In genomic region chr5:143106175-143106574, GRCh38 we compare ENCODE assay signal across 8 cellular contexts.
DNase-seq lines count a peak whose midpoint lies in the region; ATAC-seq, FAIRE-seq and TF ChIP-seq lines count a peak whose summit lies in the region.

No MANE protein-coding gene starts in this region.

- TF ChIP-seq POLR2A in endothelial cell of umbilical vein (IDR thresholded peaks at IDR 0.05; ENCODE audit: low read depth, low read length) (no peak), ovary (IDR thresholded peaks at IDR 0.05) (no peak)

- TF ChIP-seq EP300 in ovary (IDR thresholded peaks at IDR 0.05) = no peak

- ATAC-seq in GM21515 (IDR thresholded peaks at IDR 0.05; ENCODE audit: unreplicated experiment) = no peak

- no peaks in the 10 kb centered on the region for H3K9me3 ChIP-seq in endothelial cell of umbilical vein (replicated peaks; ENCODE audit: control insufficient read depth, insufficient read depth, low read length)
- no peaks in the 10 kb centered on the region for H3K9me3 ChIP-seq in ovary

- no peak overlapping the region for H3K9ac ChIP-seq in endothelial cell of umbilical vein (replicated peaks; ENCODE audit: extremely low read depth, insufficient read depth, low read length)

- H3K27ac ChIP-seq in endothelial cell of umbilical vein (ENCODE audit: insufficient read depth, low read depth, low read length) (no peak overlapping the region), ovary (no peak overlapping the region)

- intact Hi-C loops in endothelial cell of umbilical vein (cut with micrococcal nuclease) = loop anchor here (1.0 kb wide), 2 partner anchors 298 to 719 kb away; no protein-coding TSS in a partner anchor
- intact Hi-C loops in ovary (cut with DNase I) = no loop called here
- intact Hi-C loops in posterior vena cava (cut with DNase I) = no loop called here

- H3K4me2 ChIP-seq in endothelial cell of umbilical vein (ENCODE audit: insufficient read depth, low read length) = no peak overlapping the region

- H3K79me2 ChIP-seq in endothelial cell of umbilical vein (ENCODE audit: control insufficient read depth, insufficient read depth, low read length) = no peaks in the 10 kb centered on the region

- no peak for FAIRE-seq in endothelial cell of umbilical vein (lab: Jason Lieb, UNC)

- dilution Hi-C loops in endothelial cell of umbilical vein (cut with MboI; ENCODE audit: extremely low pct_ligation_motif_present, low sequenced_read_pairs) = no loop called here

- POLR2A ChIA-PET in endothelial cell of umbilical vein (lab: Charles Lee) = no interaction called here

- 74 to 80% (median 78%) methylated on average over 6 of the region's 6 CpGs for WGBS in ovary, 3 donors

- no peak overlapping the region for H2AFZ ChIP-seq in endothelial cell of umbilical vein (ENCODE audit: low read depth, low read length)

- H3K27me3 ChIP-seq in endothelial cell of umbilical vein (ENCODE audit: control insufficient read depth in 2 of 2, insufficient read depth in 2 of 2, low read length in 2 of 2) = no peaks in the 10 kb centered on the region
- no peaks in the 10 kb centered on the region for H3K27me3 ChIP-seq in ovary

- CTCF ChIA-PET in endothelial cell of umbilical vein (lab: Charles Lee) = interaction anchor here (0.7 to 2.1 kb wide), 10 partner anchors 20 to 1035 kb away, joined by 3 to 19 read pairs (median 4); partner anchors contain the start of gene NR3C1

- H4K20me1 ChIP-seq in endothelial cell of umbilical vein (replicated peaks; ENCODE audit: control insufficient read depth, extremely low read depth, insufficient read depth, low read length) = no peaks in the 10 kb centered on the region

- no peaks in the 10 kb centered on the region for H3K36me3 ChIP-seq in endothelial cell of umbilical vein (ENCODE audit: control insufficient read depth in 2 of 2, extremely low read depth in 1 of 2, insufficient read depth in 2 of 2, low read length in 2 of 2)
- no peaks in the 10 kb centered on the region for H3K36me3 ChIP-seq in ovary

- H3K4me1 ChIP-seq in endothelial cell of umbilical vein (ENCODE audit: control insufficient read depth, extremely low read depth, insufficient read depth, low read length) (no peaks in the 10 kb centered on the region), ovary (ENCODE audit: insufficient read depth) (no peaks in the 10 kb centered on the region)

- DNase-seq in NCI-H226 = peak; percentile 65
- DNase-seq in endothelial cell of umbilical vein (ENCODE audit: low read depth, low spot score) = peak; percentile 79
- DNase-seq in ovary = peak in 4 of 5 donors; percentile 18 to 40 (median 36)
- DNase-seq in posterior vena cava (ENCODE audit: low spot score) = no peak
- no peak for DNase-seq in middle frontal gyrus (ENCODE audit: extremely low spot score, low spot score)
- DNase-seq in stimulated activated CD4-positive, alpha-beta T cell treated with anti-CD3 and anti-CD28 coated beads, Interleukin-4, amount 100 ng/mL, for 4 hours = no peak

- H3K4me3 ChIP-seq in endothelial cell of umbilical vein (replicated peaks in 1 of 3; ENCODE audit: insufficient read depth in 1 of 3, low read depth in 1 of 3, low read length in 3 of 3) (no peak overlapping the region), ovary (no peak overlapping the region)

- TF ChIP-seq CTCF in GM12874 (IDR thresholded peaks at IDR 0.05; ENCODE audit: insufficient read depth, low read depth, low read length) (0 out of 2 replicates have a peak, but pooled peaks have one; percentile 7), endothelial cell of umbilical vein (IDR thresholded peaks at IDR 0.05; ENCODE audit: extremely low read depth in 1 of 2, insufficient read depth in 1 of 2, low read depth in 1 of 2, low read length in 2 of 2) (peak in 1 of 2 donors; percentile 35), ovary (IDR thresholded peaks at IDR 0.05) (no peak)

- no peaks in the 10 kb centered on the region for H3K9me1 ChIP-seq in endothelial cell of umbilical vein (replicated peaks; ENCODE audit: control insufficient read depth, extremely low read depth, insufficient read depth, low read length)

- BruUV-seq in endothelial cell of umbilical vein (replicated peaks; lab: Mats Ljungman, UMichigan) = no TSS peak

TF ChIP-seq in endothelial cell of umbilical vein, 7 proteins besides CTCF, POLR2A, EP300 and RAD21:
- TF ChIP-seq FOS (IDR thresholded peaks at IDR 0.05; ENCODE audit: borderline replicate concordance, insufficient read depth, low read length) (no peak), JUN (IDR thresholded peaks at IDR 0.05; ENCODE audit: borderline replicate concordance, insufficient read depth, insufficient read length, low read depth) (no peak), GATA2 (IDR thresholded peaks at IDR 0.05; ENCODE audit: insufficient read depth, insufficient read length, low read depth, low read length) (no peak), MYC (IDR thresholded peaks at IDR 0.05; ENCODE audit: low read depth, low read length) (no peak), POLR2AphosphoS5 (IDR thresholded peaks at IDR 0.05; ENCODE audit: insufficient read depth, low read depth, low read length) (no peak), EZH2 (IDR thresholded peaks at IDR 0.05; ENCODE audit: borderline replicate concordance, low read depth, low read length, severe bottlenecking) (no peak), MAX (IDR thresholded peaks at IDR 0.05; ENCODE audit: insufficient read depth, insufficient read length) (no peak)

Comparison
In these comparisons a context has a peak if more than half of its experiments do, and no peak if none do; other contexts are left out.
1. DNase-seq: peak in NCI-H226 (single experiment), endothelial cell of umbilical vein (single experiment) and ovary (4 of 5); none in posterior vena cava (single experiment), middle frontal gyrus (single experiment) and stimulated activated CD4-positive, alpha-beta T cell treated with anti-CD3 and anti-CD28 coated beads, Interleukin-4, amount 100 ng/mL, for 4 hours (0 of 2).